Comparison of ENCODE assay signal across 12 cellular contexts in the genomic region with DNA sequence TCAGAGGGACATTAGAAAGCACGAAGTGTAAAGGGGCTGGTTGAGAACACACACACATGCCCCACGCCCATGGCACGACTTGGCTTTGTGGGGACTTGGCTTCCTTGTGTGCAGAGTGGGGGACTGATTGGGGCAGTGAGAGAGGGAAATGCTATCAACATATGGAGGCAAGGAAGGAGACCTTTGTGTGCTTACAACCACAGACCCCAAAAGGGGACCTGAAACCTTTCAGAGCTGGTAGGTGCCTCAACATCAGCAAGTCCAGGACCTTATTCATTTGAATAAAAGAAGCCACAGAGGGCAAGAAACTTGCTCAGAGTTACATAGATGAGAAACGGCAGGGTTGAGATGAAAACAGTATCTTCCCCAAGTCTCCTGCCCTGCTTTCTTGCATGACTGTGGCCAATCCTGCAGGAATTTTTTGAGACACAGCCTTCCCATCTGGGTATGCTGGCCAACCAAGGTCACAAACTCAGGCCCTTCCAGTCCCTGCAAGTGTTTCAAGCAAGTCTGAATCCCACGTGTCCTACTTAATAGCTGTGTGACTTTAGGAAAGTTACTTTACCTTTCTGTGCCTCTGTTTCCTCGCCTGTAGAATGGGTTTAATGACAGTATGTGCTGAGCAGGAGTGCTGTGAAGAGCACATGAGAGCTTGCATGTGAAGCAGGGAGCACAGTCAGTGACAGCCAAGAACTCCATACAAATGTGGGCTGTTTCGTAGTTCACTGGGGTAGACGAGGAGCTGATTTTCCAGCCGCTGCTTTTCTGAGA. TPM values are rescaled to one million over a fixed set of nuclear protein-coding genes. Genes with fewer than 3 reads are reported as not detected.
DNase-seq lines count a peak whose midpoint lies in the region; ATAC-seq and TF ChIP-seq lines count a peak whose summit lies in the region.
"Had no signal": no experiment of that assay in that cellular context is flagged by ENCODE, and none has a peak within 500 bp of the region (broad histone marks: within the 10 kb centered on the region; RNA-seq: fewer than 3 reads in every experiment).

No MANE protein-coding gene starts in this region.

- ATAC-seq in GM19328 (IDR thresholded peaks at IDR 0.05; ENCODE audit: unreplicated experiment) (peak; percentile 97), HG02763 (IDR thresholded peaks at IDR 0.05; ENCODE audit: unreplicated experiment) (peak; percentile 96), HG03520 (IDR thresholded peaks at IDR 0.05; ENCODE audit: unreplicated experiment) (peak; percentile 98)

- no peak for TF ChIP-seq CTCF in GM10266 (IDR thresholded peaks at IDR 0.05; ENCODE audit: control insufficient read depth, insufficient read depth, low read depth, missing control alignments)

- peak; percentile 60 for DNase-seq in GM10266 (ENCODE audit: extremely low spot score)
- no peak for DNase-seq in DMS153 (lab: John Stamatoyannopoulos, UW)
- no peak for DNase-seq in SIG-M5 treated with dmso at 0.1 percent for 504 hours (lab: John Stamatoyannopoulos, UW; ENCODE audit: unreplicated experiment)
- DNase-seq in activated T-cell treated with anti-CD3 and anti-CD28 coated beads, Interleukin-2, amount 50 U/mL, for 48 hours: no peak
- DNase-seq in A172 (ENCODE audit: low spot score): no peak
- DNase-seq: kidney, NCI-H526 treated with DMSO at 0.1 percent for 48 hours had no signal

RNA-seq across cellular contexts. Expression of gene C16orf78, which starts 26.2 kb away (rescaled TPM):
- total RNA-seq in A172 (2014; rRNA removed; shearing (Covaris generic)): not detected in 2 replicates
- total RNA-seq: activated T-helper 1 cell treated with anti-CD3 and anti-CD28 coated beads, Interleukin-12 subunit alpha, Interleukin-12 subunit beta, Interleukin-2, Interleukin-4 antibody, amounts not matched to agents 30 ng/mL and 10 ng/mL and 1 ng/mL, durations not matched to agents 14 hours and 24 hours and 36 hours; breast epithelium; kidney had no signal
